In genomic region chr1:48439380-48439779, GRCh38 we compare ENCODE assay signal across 1 cellular context.
TF ChIP-seq lines count a peak whose summit lies in the region.

No MANE protein-coding gene starts in this region.

TF ChIP-seq in HepG2, 621 proteins besides CTCF, POLR2A, EP300 and RAD21 (continued from another document):
- TF ChIP-seq HNF1A (IDR thresholded peaks at IDR 0.05; ENCODE audit: low read depth): no peak
- TF ChIP-seq HNF1A (CRISPR knock-in tag; IDR thresholded peaks at IDR 0.05; ENCODE audit: borderline replicate concordance): no peak
- TF ChIP-seq ZNF563 (CRISPR knock-in tag; IDR thresholded peaks at IDR 0.05): no peak
- TF ChIP-seq ZNF296 (CRISPR knock-in tag; conservative IDR thresholded peaks at IDR 0.05): no peak
- TF ChIP-seq HES4 (CRISPR knock-in tag; IDR thresholded peaks at IDR 0.05; ENCODE audit: borderline replicate concordance): no peak
- no peak for TF ChIP-seq ATAD3A (CRISPR knock-in tag; IDR thresholded peaks at IDR 0.05)
- TF ChIP-seq SMARCC2 (IDR thresholded peaks at IDR 0.05): no peak
- no peak for TF ChIP-seq ZNF251 (CRISPR knock-in tag; IDR thresholded peaks at IDR 0.05)
- peak; percentile 23; the same call in 1 of the 2 replicates for TF ChIP-seq ARID3A (IDR thresholded peaks at IDR 0.05; ENCODE audit: low read depth, low read length)
- no peak for TF ChIP-seq SOX5 (CRISPR knock-in tag; IDR thresholded peaks at IDR 0.05; ENCODE audit: borderline replicate concordance)
- no peak for TF ChIP-seq DNMT1 (CRISPR knock-in tag; IDR thresholded peaks at IDR 0.05)
- no peak for TF ChIP-seq STAG1 (CRISPR knock-in tag; IDR thresholded peaks at IDR 0.05)
- no peak for TF ChIP-seq DBP (CRISPR knock-in tag; IDR thresholded peaks at IDR 0.05; ENCODE audit: not compliant biosample characterization)
- TF ChIP-seq SALL1 (CRISPR knock-in tag; IDR thresholded peaks at IDR 0.05): peak; percentile 29; the same call in 1 of the 2 replicates
- TF ChIP-seq CEBPB (IDR thresholded peaks at IDR 0.05; ENCODE audit: borderline replicate concordance, low read depth, low read length): peak; percentile 90
- TF ChIP-seq, protein P1, sequence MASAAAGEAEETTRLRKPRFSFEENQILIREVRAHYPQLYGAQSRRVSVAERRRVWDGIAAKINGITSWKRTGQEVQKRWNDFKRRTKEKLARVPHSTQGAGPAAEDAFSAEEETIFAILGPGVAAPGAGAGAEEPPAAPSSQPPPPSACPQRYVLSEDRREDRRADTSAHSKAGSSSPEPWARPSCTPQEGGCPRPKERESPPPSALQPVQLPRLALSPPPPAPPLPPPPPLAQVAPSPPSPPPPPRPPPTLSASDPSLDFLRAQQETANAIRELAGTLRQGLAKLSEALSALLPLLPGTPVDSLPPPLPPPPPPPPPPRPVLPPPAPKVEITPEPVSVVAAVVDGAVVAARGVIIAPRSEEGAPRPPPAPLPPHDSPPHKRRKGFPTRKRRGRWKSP (CRISPR knock-in tag; IDR thresholded peaks at IDR 0.05): no peak
- TF ChIP-seq HNF4G (IDR thresholded peaks at IDR 0.05; ENCODE audit: borderline replicate concordance, low read depth, low read length): peak; percentile 9; the same call in 1 of the 2 replicates
- TF ChIP-seq HNF4G (CRISPR knock-in tag; IDR thresholded peaks at IDR 0.05; ENCODE audit: borderline replicate concordance, low read depth): no peak
- TF ChIP-seq ZSCAN25 (CRISPR knock-in tag; IDR thresholded peaks at IDR 0.05): no peak
- TF ChIP-seq SP140L (CRISPR knock-in tag; IDR thresholded peaks at IDR 0.05; ENCODE audit: borderline replicate concordance): no peak
- TF ChIP-seq, protein P2, sequence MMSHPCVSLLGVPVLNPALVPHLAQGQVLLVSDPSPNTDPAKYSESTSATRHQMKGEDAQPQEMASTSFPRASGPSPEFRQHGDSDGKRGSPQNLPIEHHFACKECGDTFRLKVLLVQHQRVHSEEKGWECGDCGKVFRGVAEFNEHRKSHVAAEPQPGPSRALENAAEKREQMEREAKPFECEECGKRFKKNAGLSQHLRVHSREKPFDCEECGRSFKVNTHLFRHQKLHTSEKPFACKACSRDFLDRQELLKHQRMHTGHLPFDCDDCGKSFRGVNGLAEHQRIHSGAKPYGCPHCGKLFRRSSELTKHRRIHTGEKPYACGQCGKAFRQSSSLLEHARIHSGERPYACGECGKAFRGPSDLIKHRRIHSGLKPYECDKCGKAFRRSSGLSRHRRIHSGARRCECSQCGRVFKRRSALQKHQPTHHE (CRISPR knock-in tag; IDR thresholded peaks at IDR 0.05; ENCODE audit: borderline replicate concordance): no peak
- no peak for TF ChIP-seq ISX (CRISPR knock-in tag; conservative IDR thresholded peaks at IDR 0.05)
- no peak for TF ChIP-seq MTF2 (CRISPR knock-in tag; IDR thresholded peaks at IDR 0.05; ENCODE audit: borderline replicate concordance)
- TF ChIP-seq, protein P3, sequence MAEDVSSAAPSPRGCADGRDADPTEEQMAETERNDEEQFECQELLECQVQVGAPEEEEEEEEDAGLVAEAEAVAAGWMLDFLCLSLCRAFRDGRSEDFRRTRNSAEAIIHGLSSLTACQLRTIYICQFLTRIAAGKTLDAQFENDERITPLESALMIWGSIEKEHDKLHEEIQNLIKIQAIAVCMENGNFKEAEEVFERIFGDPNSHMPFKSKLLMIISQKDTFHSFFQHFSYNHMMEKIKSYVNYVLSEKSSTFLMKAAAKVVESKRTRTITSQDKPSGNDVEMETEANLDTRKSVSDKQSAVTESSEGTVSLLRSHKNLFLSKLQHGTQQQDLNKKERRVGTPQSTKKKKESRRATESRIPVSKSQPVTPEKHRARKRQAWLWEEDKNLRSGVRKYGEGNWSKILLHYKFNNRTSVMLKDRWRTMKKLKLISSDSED (CRISPR knock-in tag; IDR thresholded peaks at IDR 0.05): no peak
- no peak for TF ChIP-seq BCLAF1 (IDR thresholded peaks at IDR 0.05)
- TF ChIP-seq, protein P4, sequence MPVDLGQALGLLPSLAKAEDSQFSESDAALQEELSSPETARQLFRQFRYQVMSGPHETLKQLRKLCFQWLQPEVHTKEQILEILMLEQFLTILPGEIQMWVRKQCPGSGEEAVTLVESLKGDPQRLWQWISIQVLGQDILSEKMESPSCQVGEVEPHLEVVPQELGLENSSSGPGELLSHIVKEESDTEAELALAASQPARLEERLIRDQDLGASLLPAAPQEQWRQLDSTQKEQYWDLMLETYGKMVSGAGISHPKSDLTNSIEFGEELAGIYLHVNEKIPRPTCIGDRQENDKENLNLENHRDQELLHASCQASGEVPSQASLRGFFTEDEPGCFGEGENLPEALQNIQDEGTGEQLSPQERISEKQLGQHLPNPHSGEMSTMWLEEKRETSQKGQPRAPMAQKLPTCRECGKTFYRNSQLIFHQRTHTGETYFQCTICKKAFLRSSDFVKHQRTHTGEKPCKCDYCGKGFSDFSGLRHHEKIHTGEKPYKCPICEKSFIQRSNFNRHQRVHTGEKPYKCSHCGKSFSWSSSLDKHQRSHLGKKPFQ (CRISPR knock-in tag; IDR thresholded peaks at IDR 0.05; ENCODE audit: insufficient replicate concordance): no peak
- TF ChIP-seq ESRRA (CRISPR knock-in tag; IDR thresholded peaks at IDR 0.05; ENCODE audit: low read depth): no peak
